In the genomic region with DNA sequence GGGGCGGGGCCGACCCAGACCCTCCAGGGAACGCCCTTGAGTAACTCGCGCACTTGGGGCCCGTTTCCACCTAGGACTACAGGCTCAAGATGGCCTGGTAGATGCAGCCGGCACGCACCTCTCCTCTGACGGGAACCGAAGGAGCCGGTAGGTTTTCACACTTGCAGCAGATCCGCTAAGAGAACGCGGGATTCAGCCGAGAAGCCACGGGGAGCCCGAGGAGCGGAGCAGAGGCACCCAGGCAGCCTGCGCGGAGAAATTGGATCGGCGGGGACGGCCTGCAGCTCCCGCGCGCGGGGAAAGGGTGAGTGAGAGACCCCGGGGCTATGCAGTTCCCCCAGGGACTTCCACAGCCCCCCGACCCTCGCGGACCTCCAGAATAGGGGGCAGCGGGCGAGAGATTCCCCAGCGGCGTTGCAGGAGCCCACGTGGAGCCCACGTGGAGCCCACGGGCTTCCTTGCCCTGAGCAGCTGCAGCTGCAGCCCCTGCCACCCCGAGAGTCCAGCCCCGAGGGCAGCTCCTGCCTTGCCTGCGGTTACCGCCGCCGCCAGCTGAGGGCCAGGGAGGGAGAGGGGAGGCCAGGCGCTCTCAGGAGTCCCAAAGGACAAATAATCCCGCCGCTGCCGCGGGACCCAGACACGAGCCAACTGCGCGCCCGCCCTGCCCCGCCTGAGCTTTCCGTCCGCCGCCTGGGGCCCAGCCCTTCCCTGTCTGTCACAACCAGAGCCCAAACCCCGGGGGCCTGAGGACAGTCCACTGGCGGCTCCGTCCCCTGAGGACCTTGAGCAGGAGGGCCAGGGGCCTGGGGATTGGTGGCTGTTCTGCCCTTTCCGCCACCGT, we compare ENCODE assay signal across 9 cellular contexts. TPM values are rescaled to one million over a fixed set of nuclear protein-coding genes. Genes with fewer than 3 reads are reported as not detected.
DNase-seq lines count a peak whose midpoint lies in the region; ATAC-seq and TF ChIP-seq lines count a peak whose summit lies in the region.
"Had no signal": no experiment of that assay in that cellular context is flagged by ENCODE, and none has a peak within 500 bp of the region (broad histone marks: within the 10 kb centered on the region; RNA-seq: fewer than 3 reads in every experiment).

No MANE protein-coding gene starts in this region.

- H3K4me1 ChIP-seq in iPS-15b (ENCODE audit: control insufficient read depth, insufficient read depth, low read length), result peaks cover 2% of the 10 kb centered on the region
- peaks cover 6% of the 10 kb centered on the region for H3K4me1 ChIP-seq in smooth muscle cell (ENCODE audit: low read depth)

- H3K4me3 Mint-ChIP-seq in activated naive CD8-positive, alpha-beta T cell treated with anti-CD3 and anti-CD28 coated beads, Interleukin-2, amount 10 ng/mL, durations not matched to agents 7 days and 5 days, result peak overlapping the region; percentile 87

- H3K36me3 Mint-ChIP-seq in activated naive CD8-positive, alpha-beta T cell treated with anti-CD3 and anti-CD28 coated beads, Interleukin-2, amount 10 ng/mL, durations not matched to agents 7 days and 5 days, result peaks cover 17% of the 10 kb centered on the region

- H3K27me3 ChIP-seq in iPS-15b (ENCODE audit: control insufficient read depth, insufficient read depth, low read length) (no peaks in the 10 kb centered on the region), smooth muscle cell (ENCODE audit: low read depth) (peaks cover 7% of the 10 kb centered on the region)

- ATAC-seq in activated naive CD8-positive, alpha-beta T cell treated with anti-CD3 and anti-CD28 coated beads, Interleukin-2, amount 10 ng/mL, durations not matched to agents 7 days and 5 days (ENCODE audit: low read depth), result peak; percentile 67
- ATAC-seq in HG02623 (IDR thresholded peaks at IDR 0.05; ENCODE audit: unreplicated experiment) (no peak), GM21447 (IDR thresholded peaks at IDR 0.05; ENCODE audit: unreplicated experiment) (no peak), HG02884 (IDR thresholded peaks at IDR 0.05; ENCODE audit: unreplicated experiment) (no peak)

- H3K4me3 ChIP-seq in iPS-15b (ENCODE audit: low read depth, low read length), result peak overlapping the region; percentile 94
- H3K4me3 ChIP-seq in smooth muscle cell, result peak overlapping the region; percentile 55

- POLR2A ChIA-PET in activated naive CD8-positive, alpha-beta T cell treated with anti-CD3 and anti-CD28 coated beads, Interleukin-2, amount 10 ng/mL, durations not matched to agents 7 days and 5 days (lab: Charles Lee), result no interaction called here

- H3K36me3 ChIP-seq in iPS-15b (ENCODE audit: control insufficient read depth, insufficient read depth, low read length), result peaks cover 22% of the 10 kb centered on the region
- H3K36me3 ChIP-seq in smooth muscle cell (ENCODE audit: low read depth), result peaks cover 5% of the 10 kb centered on the region

- peaks cover 21% of the 10 kb centered on the region for H3K9me3 Mint-ChIP-seq in activated naive CD8-positive, alpha-beta T cell treated with anti-CD3 and anti-CD28 coated beads, Interleukin-2, amount 10 ng/mL, durations not matched to agents 7 days and 5 days

- H3K79me2 ChIP-seq in smooth muscle cell (ENCODE audit: low read depth), result no peaks in the 10 kb centered on the region

- H4K20me1 ChIP-seq in smooth muscle cell (ENCODE audit: low read depth), result no peaks in the 10 kb centered on the region

- H3K27ac ChIP-seq in smooth muscle cell (ENCODE audit: low read depth), result no peak overlapping the region

- H3K4me2 ChIP-seq in smooth muscle cell, result peak overlapping the region; percentile 90

- peaks cover 22% of the 10 kb centered on the region for H3K27me3 Mint-ChIP-seq in activated naive CD8-positive, alpha-beta T cell treated with anti-CD3 and anti-CD28 coated beads, Interleukin-2, amount 10 ng/mL, durations not matched to agents 7 days and 5 days

- peak overlapping the region; percentile 70 for H3K27ac Mint-ChIP-seq in activated naive CD8-positive, alpha-beta T cell treated with anti-CD3 and anti-CD28 coated beads, Interleukin-2, amount 10 ng/mL, durations not matched to agents 7 days and 5 days

- peaks cover 4% of the 10 kb centered on the region for H3K4me1 Mint-ChIP-seq in activated naive CD8-positive, alpha-beta T cell treated with anti-CD3 and anti-CD28 coated beads, Interleukin-2, amount 10 ng/mL, durations not matched to agents 7 days and 5 days

- peak overlapping the region; percentile 91 for H2AFZ ChIP-seq in smooth muscle cell (ENCODE audit: low read depth)

- no peaks in the 10 kb centered on the region for H3K9me3 ChIP-seq in iPS-15b (ENCODE audit: control insufficient read depth, insufficient read depth, low read length)
- H3K9me3 ChIP-seq in smooth muscle cell (replicated peaks; ENCODE audit: low read depth), result no peaks in the 10 kb centered on the region

- WGBS in smooth muscle cell (ENCODE audit: low lambda C conversion rate), result 2% methylated on average over 45 of the region's 62 CpGs

- peak overlapping the region; percentile 95 for H3K9ac ChIP-seq in iPS-15b (ENCODE audit: low read depth, low read length)
- H3K9ac ChIP-seq in smooth muscle cell (ENCODE audit: low read depth), result no peak overlapping the region

- H3F3A ChIP-seq in smooth muscle cell (ENCODE audit: low read depth), result no peaks in the 10 kb centered on the region

- DNase-seq in GM03348 (ENCODE audit: low spot score), result peak; percentile 46
- peak; percentile 24 for DNase-seq in NCI-H345 treated with DMSO at 0.1 percent for 48 hours (lab: John Stamatoyannopoulos, UW; ENCODE audit: unreplicated experiment)
- peak; percentile 49 for DNase-seq in activated naive CD8-positive, alpha-beta T cell treated with anti-CD3 and anti-CD28 coated beads, Interleukin-2, amount 10 ng/mL, durations not matched to agents 7 days and 5 days
- no peak for DNase-seq in smooth muscle cell (lab: John Stamatoyannopoulos, UW; ENCODE audit: unreplicated experiment)

- TF ChIP-seq CTCF in smooth muscle cell (IDR thresholded peaks at IDR 0.05; ENCODE audit: borderline replicate concordance, insufficient read depth, poor library complexity, severe bottlenecking), result no peak

RNA-seq across cellular contexts. Expression of gene IFT22, which starts 13.1 kb away (rescaled TPM):
- total RNA-seq in activated naive CD8-positive, alpha-beta T cell treated with anti-CD3 and anti-CD28 coated beads, Interleukin-2, amount 10 ng/mL, durations not matched to agents 7 days and 5 days, result 1 to 10 TPM; 6.1 to 6.3 TPM
- 36.8 and 52.7 TPM in 2 replicates for total RNA-seq in smooth muscle cell
- polyA plus RNA-seq in smooth muscle cell, result 46.2 and 51.9 TPM in 2 replicates

RNA-seq across cellular contexts. Expression of gene COL26A1, which starts 54.2 kb away (rescaled TPM):
- total RNA-seq in activated naive CD8-positive, alpha-beta T cell treated with anti-CD3 and anti-CD28 coated beads, Interleukin-2, amount 10 ng/mL, durations not matched to agents 7 days and 5 days, result not detected
- 4.9 and 6.1 TPM in 2 replicates for total RNA-seq in smooth muscle cell
- polyA plus RNA-seq in smooth muscle cell, result 7.4 and 13.2 TPM in 2 replicates
- total RNA-seq: activated CD8-positive, alpha-beta memory T cell treated with anti-CD3 and anti-CD28 coated beads for 36 hours had no signal
